ENCODE assay signal across 19 cellular contexts in the genomic region with DNA sequence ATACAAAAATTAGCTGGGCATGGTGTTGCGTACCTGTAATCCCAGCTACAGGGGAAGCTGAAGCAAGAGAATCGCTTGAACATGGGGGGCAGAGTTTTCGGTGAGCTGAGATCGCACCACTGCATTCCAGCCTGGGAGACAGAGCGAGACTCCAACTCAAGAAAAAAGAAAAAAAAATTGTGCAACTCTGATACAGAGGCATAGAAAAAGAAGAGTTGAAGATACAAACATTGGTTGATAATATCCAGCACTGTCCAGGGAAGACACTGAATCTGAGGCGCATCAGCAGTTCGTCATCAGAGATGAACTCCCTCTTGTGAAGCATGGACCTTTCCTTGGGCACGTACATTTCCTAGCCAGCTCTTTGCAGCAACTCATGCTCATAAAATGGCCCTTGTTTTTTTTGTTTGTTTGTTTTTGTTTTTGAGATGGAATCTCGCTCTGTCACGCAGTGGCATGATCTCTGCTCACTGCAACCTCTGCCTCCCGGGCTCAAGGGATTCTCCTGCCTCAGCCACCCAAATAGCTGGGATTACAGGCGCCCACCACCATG. TPM values are rescaled to one million over a fixed set of nuclear protein-coding genes. Genes with fewer than 3 reads are reported as not detected.
DNase-seq lines count a peak whose midpoint lies in the region; ATAC-seq, FAIRE-seq and TF ChIP-seq lines count a peak whose summit lies in the region.
"Had no signal": no experiment of that assay in that cellular context is flagged by ENCODE, and none has a peak within 500 bp of the region (broad histone marks: within the 10 kb centered on the region; RNA-seq: fewer than 3 reads in every experiment).

No MANE protein-coding gene starts in this region.

- peaks cover 0 to 15% (median 0%) of the 10 kb centered on the region in 11 experiments; a peak in 6 of 22 replicates for H3K36me3 ChIP-seq in BLaER1 treated with 17β-estradiol and CSF1 and Interleukin-3, amounts not matched to agents 10 nM and 100 nM
- no peaks in the 10 kb centered on the region for H3K36me3 ChIP-seq in HEK293 (ENCODE audit: control insufficient read depth in 2 of 2, insufficient read depth in 1 of 2, low read length in 2 of 2)
- H3K36me3 ChIP-seq in K562 (ENCODE audit: control insufficient read depth, insufficient read depth, low read length), result no peaks in the 10 kb centered on the region

- no peaks in the 10 kb centered on the region for H3K9me1 ChIP-seq in K562 (ENCODE audit: control insufficient read depth, insufficient read depth, low read length)

- H3K4me2 ChIP-seq in BLaER1 treated with 17β-estradiol and CSF1 and Interleukin-3, amounts not matched to agents 10 nM and 100 nM, result peak overlapping the region in 2 of 11 experiments; percentile 10 to 36; a peak in 3 of 22 replicates
- H3K4me2 ChIP-seq in K562 (ENCODE audit: insufficient read depth, low read length), result no peak overlapping the region

- BruUV-seq in K562 (replicated peaks; lab: Mats Ljungman, UMichigan), result no TSS peak

- TF ChIP-seq POLR2A in K562 (conservative IDR thresholded peaks at IDR 0.05), result no peak

- H3K27me3 Mint-ChIP-seq in activated CD4-positive, alpha-beta memory T cell treated with anti-CD3 and anti-CD28 coated beads, Interleukin-2, amount 10 ng/mL, durations not matched to agents 7 days and 5 days, result no peaks in the 10 kb centered on the region
- H3K27me3 Mint-ChIP-seq in activated CD4-positive, alpha-beta memory T cell treated with anti-CD3 and anti-CD28 coated beads for 36 hours, result no peaks in the 10 kb centered on the region
- H3K27me3 Mint-ChIP-seq: CD4-positive, alpha-beta memory T cell had no signal

- DNase-seq in activated CD4-positive, alpha-beta memory T cell treated with anti-CD3 and anti-CD28 coated beads, Interleukin-2, amount 10 ng/mL, durations not matched to agents 7 days and 5 days, result no peak
- no peak for DNase-seq in activated CD4-positive, alpha-beta memory T cell treated with anti-CD3 and anti-CD28 coated beads for 36 hours
- DNase-seq in K562 (ENCODE audit: extremely low read depth in 1 of 4, low spot score in 3 of 4) (no peak), HCEC 1CT (no peak)
- DNase-seq: ACHN; CD4-positive, alpha-beta memory T cell; DMS79; EL; GOT3; H9; HFFc6; IMR-90 had no signal

- TF ChIP-seq CTCF in HEK293 (tag by site-specific recombination; IDR thresholded peaks at IDR 0.05) (no peak), K562 (IDR thresholded peaks at IDR 0.05 in 2 of 3, conservative IDR thresholded peaks at IDR 0.05 in 1 of 3; ENCODE audit: insufficient read depth in 2 of 3, low read depth in 1 of 3, low read length in 3 of 3) (no peak)

- peaks cover 20% of the 10 kb centered on the region for H3K9me3 Mint-ChIP-seq in activated CD4-positive, alpha-beta memory T cell treated with anti-CD3 and anti-CD28 coated beads, Interleukin-2, amount 10 ng/mL, durations not matched to agents 7 days and 5 days
- H3K9me3 Mint-ChIP-seq in activated CD4-positive, alpha-beta memory T cell treated with anti-CD3 and anti-CD28 coated beads for 36 hours, result peaks cover 3% of the 10 kb centered on the region
- H3K9me3 Mint-ChIP-seq: CD4-positive, alpha-beta memory T cell; HFFc6 had no signal

- FAIRE-seq in K562 (lab: Jason Lieb, UNC), result no peak
- FAIRE-seq: G401.6, GM12891 had no signal

- H3K4me1 ChIP-seq in BLaER1 treated with 17β-estradiol and CSF1 and Interleukin-3, amounts not matched to agents 10 nM and 100 nM, result peaks cover 21 to 46% (median 36%) of the 10 kb centered on the region in 10 experiments
- H3K4me1 ChIP-seq in HEK293 (ENCODE audit: control insufficient read depth, insufficient read depth, low read length) (no peaks in the 10 kb centered on the region), K562 (replicated peaks in 1 of 2; ENCODE audit: control insufficient read depth in 2 of 2, insufficient read depth in 2 of 2, low read length in 2 of 2) (peaks cover 36 to 59% of the 10 kb centered on the region in 2 experiments)

- no peak for TF ChIP-seq RAD21 in K562 (CRISPR knock-in tag; conservative IDR thresholded peaks at IDR 0.05 in 1 of 2, IDR thresholded peaks at IDR 0.05 in 1 of 2)

- ATAC-seq in K562 (no peak), HG03097 (IDR thresholded peaks at IDR 0.05; ENCODE audit: low FRiP score, unreplicated experiment) (no peak)

- H3K4me1 Mint-ChIP-seq in activated CD4-positive, alpha-beta memory T cell treated with anti-CD3 and anti-CD28 coated beads, Interleukin-2, amount 10 ng/mL, durations not matched to agents 7 days and 5 days, result peaks cover 75% of the 10 kb centered on the region
- H3K4me1 Mint-ChIP-seq in activated CD4-positive, alpha-beta memory T cell treated with anti-CD3 and anti-CD28 coated beads for 36 hours (ENCODE audit: low read depth), result peaks cover 64% of the 10 kb centered on the region
- H3K4me1 Mint-ChIP-seq: H9 had no signal

- H3K9ac ChIP-seq in BLaER1 treated with 17β-estradiol and CSF1 and Interleukin-3, amounts not matched to agents 10 nM and 100 nM, result no peak overlapping the region
- no peak overlapping the region; a peak in 1 of 4 replicates for H3K9ac ChIP-seq in K562 (ENCODE audit: insufficient read depth in 1 of 2, low read depth in 2 of 2, low read length in 2 of 2)

- H4K20me1 ChIP-seq in BLaER1 treated with 17β-estradiol and CSF1 and Interleukin-3, amounts not matched to agents 10 nM and 100 nM, result no peaks in the 10 kb centered on the region
- no peaks in the 10 kb centered on the region for H4K20me1 ChIP-seq in K562 (replicated peaks; ENCODE audit: control insufficient read depth, insufficient read depth, low read length)

- no peaks in the 10 kb centered on the region for H3K79me2 ChIP-seq in K562 (ENCODE audit: control insufficient read depth, insufficient read depth, low read length)

- intact Hi-C loops in activated CD4-positive, alpha-beta memory T cell treated with anti-CD3 and anti-CD28 coated beads for 36 hours (cut with micrococcal nuclease), result no loop called here
- intact Hi-C loops in K562 (cut with micrococcal nuclease), result no loop called here

- POLR2A ChIA-PET in activated CD4-positive, alpha-beta memory T cell treated with anti-CD3 and anti-CD28 coated beads, Interleukin-2, amount 10 ng/mL, durations not matched to agents 7 days and 5 days (lab: Charles Lee), result interaction anchor here (1.2 to 11.9 kb wide), 4 partner anchors 16 to 48 kb away, joined by 3 to 106 read pairs (median 6); a partner anchor contains a TSS
- POLR2A ChIA-PET in activated CD4-positive, alpha-beta memory T cell treated with anti-CD3 and anti-CD28 coated beads for 36 hours (lab: Charles Lee), result no interaction called here
- POLR2A ChIA-PET in HEK293 (lab: Yijun Ruan, JAX), result no interaction called here
- POLR2A ChIA-PET in K562 (lab: Yijun Ruan, JAX), result interaction anchor here (0.6 kb wide), 1 partner anchor 19 kb away, joined by 3 read pairs; no protein-coding TSS in a partner anchor

- H3K36me3 Mint-ChIP-seq in activated CD4-positive, alpha-beta memory T cell treated with anti-CD3 and anti-CD28 coated beads, Interleukin-2, amount 10 ng/mL, durations not matched to agents 7 days and 5 days (ENCODE audit: low read depth), result peaks cover 33% of the 10 kb centered on the region
- H3K36me3 Mint-ChIP-seq in activated CD4-positive, alpha-beta memory T cell treated with anti-CD3 and anti-CD28 coated beads for 36 hours, result peaks cover 2% of the 10 kb centered on the region

- peak overlapping the region; percentile 31 for H3K27ac Mint-ChIP-seq in activated CD4-positive, alpha-beta memory T cell treated with anti-CD3 and anti-CD28 coated beads, Interleukin-2, amount 10 ng/mL, durations not matched to agents 7 days and 5 days
- no peak overlapping the region for H3K27ac Mint-ChIP-seq in activated CD4-positive, alpha-beta memory T cell treated with anti-CD3 and anti-CD28 coated beads for 36 hours
- H3K27ac Mint-ChIP-seq: B cell, H9, HFFc6 had no signal

- H3K9me3 ChIP-seq in BLaER1 treated with 17β-estradiol and CSF1 and Interleukin-3, amounts not matched to agents 10 nM and 100 nM (replicated peaks in 1 of 11), result peaks cover 29 to 70% (median 60%) of the 10 kb centered on the region in 11 experiments
- H3K9me3 ChIP-seq in HEK293 (ENCODE audit: control insufficient read depth, insufficient read depth, low read depth, low read length) (no peaks in the 10 kb centered on the region), K562 (replicated peaks; ENCODE audit: control insufficient read depth, insufficient read depth, low read depth, low read length) (peaks cover 2% of the 10 kb centered on the region; the same call in 1 of the 2 replicates)

- H3K27ac ChIP-seq in BLaER1 treated with 17β-estradiol and CSF1 and Interleukin-3, amounts not matched to agents 10 nM and 100 nM, result peak overlapping the region in 6 of 11 experiments; percentile 60 to 84 (median 76); a peak in 8 of 22 replicates
- H3K27ac ChIP-seq in HEK293 (ENCODE audit: extremely low read depth, low read depth, low read length), result no peak overlapping the region
- H3K27ac ChIP-seq in K562 (ENCODE audit: extremely low read depth, low read depth, low read length), result no peak overlapping the region
- H3K27ac ChIP-seq: C4-2B had no signal

- 84% methylated on average over 11 of the region's 12 CpGs for whole genome bisulfite sequencing in K562 (ENCODE audit: insufficient coverage, low coverage, missing lambda C conversion rate)

- CTCF ChIA-PET in activated CD4-positive, alpha-beta memory T cell treated with anti-CD3 and anti-CD28 coated beads, Interleukin-2, amount 10 ng/mL, durations not matched to agents 7 days and 5 days (lab: Charles Lee), result interaction anchor here (0.6 to 3.1 kb wide), 4 partner anchors 18 to 57 kb away, joined by 3 to 11 read pairs (median 4); a partner anchor contains a TSS
- CTCF ChIA-PET in activated CD4-positive, alpha-beta memory T cell treated with anti-CD3 and anti-CD28 coated beads for 36 hours (lab: Charles Lee), result interaction anchor here (0.7 to 1.3 kb wide), 2 partner anchors 33 to 44 kb away, joined by 3 to 4 read pairs; no protein-coding TSS in a partner anchor
- CTCF ChIA-PET in HEK293 (lab: Yijun Ruan, JAX), result interaction anchor here (0.7 kb wide), 1 partner anchor 113 kb away, joined by 3 read pairs; no protein-coding TSS in a partner anchor
- CTCF ChIA-PET in K562 (lab: Yijun Ruan, JAX; ENCODE audit: low intra/inter-chr PET ratio), result no interaction called here

- peaks cover 0 to 9% (median 0%) of the 10 kb centered on the region in 11 experiments; a peak in 2 of 22 replicates for H3K27me3 ChIP-seq in BLaER1 treated with 17β-estradiol and CSF1 and Interleukin-3, amounts not matched to agents 10 nM and 100 nM
- no peaks in the 10 kb centered on the region for H3K27me3 ChIP-seq in K562 (ENCODE audit: control insufficient read depth in 2 of 2, insufficient read depth in 2 of 2, low read length in 2 of 2)

- H2AFZ ChIP-seq in K562 (ENCODE audit: low read depth, low read length), result peak overlapping the region; percentile 75; the same call in 1 of the 2 replicates

- no peak for TF ChIP-seq EP300 in K562 (IDR thresholded peaks at IDR 0.05; ENCODE audit: low read length)

- peak overlapping the region in 3 of 10 experiments; percentile 38 to 52 (median 41); a peak in 2 of 20 replicates for H3K4me3 ChIP-seq in BLaER1 treated with 17β-estradiol and CSF1 and Interleukin-3, amounts not matched to agents 10 nM and 100 nM
- H3K4me3 ChIP-seq in HEK293 (ENCODE audit: low read depth, low read length) (no peak overlapping the region), K562 (no peak overlapping the region)

- H3K4me3 Mint-ChIP-seq in activated CD4-positive, alpha-beta memory T cell treated with anti-CD3 and anti-CD28 coated beads, Interleukin-2, amount 10 ng/mL, durations not matched to agents 7 days and 5 days, result no peak overlapping the region
- no peak overlapping the region for H3K4me3 Mint-ChIP-seq in activated CD4-positive, alpha-beta memory T cell treated with anti-CD3 and anti-CD28 coated beads for 36 hours
- H3K4me3 Mint-ChIP-seq: B cell, H9, HFFc6 had no signal

- in situ Hi-C loops in K562 (cut with MboI), result no loop called here

RNA-seq across cellular contexts. Expression of a gene that starts 16.7 kb away (rescaled TPM):
- 10 to 100 TPM; 94.7 to 97.4 TPM for total RNA-seq in activated CD4-positive, alpha-beta memory T cell treated with anti-CD3 and anti-CD28 coated beads, Interleukin-2, amount 10 ng/mL, durations not matched to agents 7 days and 5 days
- total RNA-seq in activated CD4-positive, alpha-beta memory T cell treated with anti-CD3 and anti-CD28 coated beads for 36 hours, result 10 to 100 TPM; 90.2 to 95.3 TPM
- total RNA-seq in K562 (2011; cell fraction: chromatin; rRNA removed; ENCODE audit: low replicate concordance), result 19.3 and 29.1 TPM in 2 replicates
- 22.4 and 22.5 TPM in 2 replicates for total RNA-seq in K562 (2011; cell fraction: nucleolus; rRNA removed)
- 13.8 and 21.6 TPM in 2 replicates for total RNA-seq in K562 (2011; cell fraction: nucleoplasm; rRNA removed)
- total RNA-seq in K562 (2014; rRNA removed), result 21.8 and 27.9 TPM in 2 replicates
- 26.3 and 27.3 TPM in 2 replicates for total RNA-seq in K562 (2014; rRNA removed; fragmentation: Illumina TruSeq; extraction: Trizol)
- total RNA-seq in K562 (2015; rRNA removed; fragmentation: Illumina TruSeq; extraction: Trizol), result 22.1 and 23.9 TPM in 2 replicates
- 21.8 and 22.7 TPM in 2 replicates for total RNA-seq in K562 (2021)
- polyA plus RNA-seq in K562 (2011; rRNA removed), result 36.8 and 43.6 TPM in 2 replicates
- 23.9 and 46.7 TPM in 2 replicates for polyA plus RNA-seq in K562 (2011; cell fraction: cytosol; rRNA removed)
- 10.8 and 14.1 TPM in 2 replicates for polyA plus RNA-seq in K562 (2011; cell fraction: nucleus; rRNA removed)
- polyA plus RNA-seq in K562 (2012), result 14.1 and 59.1 TPM in 2 replicates
- polyA plus RNA-seq in K562 (2014; fragmentation: Illumina TruSeq; extraction: Trizol), result 32.7 and 33.4 TPM in 2 replicates
- polyA plus RNA-seq in K562 (2014; fragmentation: Nextera tagmentation; extraction: Ambion mirVana), result 10 to 100 TPM; 38.0 to 51.7 TPM
- polyA plus RNA-seq in K562 (2014; rRNA removed), result 23.3 and 24.3 TPM in 2 replicates
- 38.4 and 42.7 TPM in 2 replicates for polyA minus RNA-seq in K562 (2011; rRNA and poly(A)+ RNA removed)
- 21.8 and 25.5 TPM in 2 replicates for polyA minus RNA-seq in K562 (2011; cell fraction: cytosol; rRNA and poly(A)+ RNA removed)
- polyA minus RNA-seq in K562 (2011; cell fraction: nucleus; rRNA and poly(A)+ RNA removed), result 20.1 and 28.8 TPM in 2 replicates

RNA-seq across cellular contexts. Expression of a gene that starts 46.5 kb away (rescaled TPM):
- 100 to 1,000 TPM; 104 to 119 TPM for total RNA-seq in activated CD4-positive, alpha-beta memory T cell treated with anti-CD3 and anti-CD28 coated beads, Interleukin-2, amount 10 ng/mL, durations not matched to agents 7 days and 5 days
- 100 to 1,000 TPM; 106 to 108 TPM for total RNA-seq in activated CD4-positive, alpha-beta memory T cell treated with anti-CD3 and anti-CD28 coated beads for 36 hours
- total RNA-seq in K562 (2011; cell fraction: chromatin; rRNA removed; ENCODE audit: low replicate concordance), result 95.1 and 247 TPM in 2 replicates
- 40.4 and 52.4 TPM in 2 replicates for total RNA-seq in K562 (2011; cell fraction: nucleolus; rRNA removed)
- total RNA-seq in K562 (2011; cell fraction: nucleoplasm; rRNA removed), result 85.7 and 116 TPM in 2 replicates
- 67.5 and 73.0 TPM in 2 replicates for total RNA-seq in K562 (2014; rRNA removed)
- 86.9 and 102 TPM in 2 replicates for total RNA-seq in K562 (2014; rRNA removed; fragmentation: Illumina TruSeq; extraction: Trizol)
- total RNA-seq in K562 (2015; rRNA removed; fragmentation: Illumina TruSeq; extraction: Trizol), result 57.1 and 57.8 TPM in 2 replicates
- 85.4 and 94.0 TPM in 2 replicates for total RNA-seq in K562 (2021)
- polyA plus RNA-seq in K562 (2011; rRNA removed), result 99.7 and 135 TPM in 2 replicates
- 21.9 and 34.3 TPM in 2 replicates for polyA plus RNA-seq in K562 (2011; cell fraction: cytosol; rRNA removed)
- 60.8 and 87.5 TPM in 2 replicates for polyA plus RNA-seq in K562 (2011; cell fraction: nucleus; rRNA removed)
- polyA plus RNA-seq in K562 (2012), result 41.1 and 47.5 TPM in 2 replicates
- polyA plus RNA-seq in K562 (2014; fragmentation: Illumina TruSeq; extraction: Trizol), result 46.8 and 49.3 TPM in 2 replicates
- 10 to 100 TPM; 19.8 to 24.7 TPM for polyA plus RNA-seq in K562 (2014; fragmentation: Nextera tagmentation; extraction: Ambion mirVana)
- polyA plus RNA-seq in K562 (2014; rRNA removed), result 45.2 and 55.8 TPM in 2 replicates
- 160 and 182 TPM in 2 replicates for polyA minus RNA-seq in K562 (2011; rRNA and poly(A)+ RNA removed)
- 50.5 and 52.8 TPM in 2 replicates for polyA minus RNA-seq in K562 (2011; cell fraction: cytosol; rRNA and poly(A)+ RNA removed)
- polyA minus RNA-seq in K562 (2011; cell fraction: nucleus; rRNA and poly(A)+ RNA removed), result 79.6 and 164 TPM in 2 replicates

Comparison
In these comparisons a context has a peak if more than half of its experiments do, and no peak if none do; other contexts are left out.
1. POLR2A ChIA-PET loops: an anchor here in activated CD4-positive, alpha-beta memory T cell treated with anti-CD3 and anti-CD28 coated beads, Interleukin-2, amount 10 ng/mL, durations not matched to agents 7 days and 5 days (1.2 to 11.9 kb wide) and K562 (0.6 kb wide); none called in activated CD4-positive, alpha-beta memory T cell treated with anti-CD3 and anti-CD28 coated beads for 36 hours and HEK293.
2. H3K27ac ChIP-seq: peak in BLaER1 treated with 17β-estradiol and CSF1 and Interleukin-3, amounts not matched to agents 10 nM and 100 nM (6 of 11); none in HEK293 (single experiment) and K562 (single experiment).